31 cellular contexts compared by ENCODE assay signal in genomic region chr9:124680049-124680448, GRCh38.
"Had no signal": no experiment of that assay in that cellular context is flagged by ENCODE, and none has a peak within 500 bp of the region (broad histone marks: within the 10 kb centered on the region; RNA-seq: fewer than 3 reads in every experiment).

No MANE protein-coding gene starts in this region.

- H3K4me3 ChIP-seq: ascending aorta, breast epithelium, cardiac muscle cell, coronary artery, dorsolateral prefrontal cortex, esophagus muscularis mucosa, gastrocnemius medialis, heart right ventricle had no signal

- ATAC-seq: activated CD4-positive, alpha-beta T cell treated with anti-CD3 and anti-CD28 coated beads for 36 hours; activated naive CD4-positive, alpha-beta T cell treated with anti-CD3 and anti-CD28 coated beads, Interleukin-2, amount 50 U/mL, for 72 hours; activated T-cell treated with anti-CD3 and anti-CD28 coated beads, Interleukin-2, amount 50 U/mL, for 72 hours; foreskin keratinocyte; gastrocnemius medialis; heart right ventricle had no signal

- H3K9me3 Mint-ChIP-seq: activated CD4-positive, alpha-beta memory T cell treated with anti-CD3 and anti-CD28 coated beads, Interleukin-2, amount 10 ng/mL, durations not matched to agents 7 days and 5 days; activated CD4-positive, alpha-beta T cell treated with anti-CD3 and anti-CD28 coated beads, Interleukin-2, amount 10 ng/mL, durations not matched to agents 24 days and 14 days; activated naive CD4-positive, alpha-beta T cell treated with anti-CD3 and anti-CD28 coated beads, Interleukin-2, amount 10 ng/mL, durations not matched to agents 7 days and 5 days; activated naive CD4-positive, alpha-beta T cell treated with anti-CD3 and anti-CD28 coated beads, Interleukin-2, amount 50 U/mL, for 72 hours; activated naive CD8-positive, alpha-beta T cell treated with anti-CD3 and anti-CD28 coated beads, Interleukin-2, amount 10 ng/mL, durations not matched to agents 7 days and 5 days; activated T-cell treated with anti-CD3 and anti-CD28 coated beads, Interleukin-2, amount 50 U/mL, for 24 hours; activated T-cell treated with anti-CD3 and anti-CD28 coated beads, Interleukin-2, amount 50 U/mL, for 72 hours; brain; dendritic cell treated with granulocyte-macrophage colony-stimulating factor and Interleukin-4, amounts not matched to agents 40 ng/mL and 50 ng/mL, for 4 days had no signal

- H3K4me1 Mint-ChIP-seq: activated CD4-positive, alpha-beta memory T cell treated with anti-CD3 and anti-CD28 coated beads, Interleukin-2, amount 10 ng/mL, durations not matched to agents 7 days and 5 days; activated CD4-positive, alpha-beta T cell treated with anti-CD3 and anti-CD28 coated beads for 36 hours; activated CD4-positive, alpha-beta T cell treated with anti-CD3 and anti-CD28 coated beads, Interleukin-2, amount 10 ng/mL, durations not matched to agents 24 days and 14 days; activated naive CD4-positive, alpha-beta T cell treated with anti-CD3 and anti-CD28 coated beads, Interleukin-2, amount 10 ng/mL, durations not matched to agents 7 days and 5 days; activated naive CD8-positive, alpha-beta T cell treated with anti-CD3 and anti-CD28 coated beads, Interleukin-2, amount 10 ng/mL, durations not matched to agents 7 days and 5 days had no signal

- H3K27me3 ChIP-seq: ascending aorta, breast epithelium, cardiac muscle cell, dorsolateral prefrontal cortex, esophagus muscularis mucosa, foreskin keratinocyte, gastrocnemius medialis, heart right ventricle had no signal

- DNase-seq: activated CD4-positive, alpha-beta memory T cell treated with anti-CD3 and anti-CD28 coated beads, Interleukin-2, amount 10 ng/mL, durations not matched to agents 7 days and 5 days; activated CD4-positive, alpha-beta T cell treated with anti-CD3 and anti-CD28 coated beads for 36 hours; activated CD4-positive, alpha-beta T cell treated with anti-CD3 and anti-CD28 coated beads, Interleukin-2, amount 10 ng/mL, durations not matched to agents 24 days and 14 days; activated CD4-positive, alpha-beta T cell treated with anti-CD3 and anti-CD28 coated beads, Interleukin-2, amount 50 U/mL, for 4 hours; activated CD4-positive, CD25-positive, alpha-beta regulatory T cell; activated CD4-positive, CD25-positive, alpha-beta regulatory T cell treated with anti-CD3 and anti-CD28 coated beads, Interleukin-2, amount 50 U/mL, for 72 hours; activated CD8-positive, alpha-beta memory T cell treated with anti-CD3 and anti-CD28 coated beads, Interleukin-2, amount 50 U/mL, for 48 hours; activated gamma-delta T cell; activated naive CD4-positive, alpha-beta T cell; activated naive CD4-positive, alpha-beta T cell treated with anti-CD3 and anti-CD28 coated beads, Interleukin-2, amount 10 ng/mL, durations not matched to agents 7 days and 5 days; activated naive CD8-positive, alpha-beta T cell treated with anti-CD3 and anti-CD28 coated beads, Interleukin-2, amount 10 ng/mL, durations not matched to agents 7 days and 5 days; activated T-cell treated with anti-CD3 and anti-CD28 coated beads for 4 hours; activated T-cell treated with anti-CD3 and anti-CD28 coated beads, Interleukin-2, amount 50 U/mL, for 24 hours; activated T-cell treated with anti-CD3 and anti-CD28 coated beads, Interleukin-2, amount 50 U/mL, for 72 hours; central memory CD4-positive, alpha-beta T cell; cerebellar nuclear complex; dorsolateral prefrontal cortex; effector memory CD4-positive, alpha-beta T cell; erythroblast; foreskin keratinocyte; gastrocnemius medialis; heart right ventricle; T-helper 2 cell had no signal

- H3K9me3 ChIP-seq: ascending aorta, breast epithelium, gastrocnemius medialis, heart right ventricle had no signal

- H3K27me3 Mint-ChIP-seq: brain; dendritic cell treated with granulocyte-macrophage colony-stimulating factor and Interleukin-4, amounts not matched to agents 40 ng/mL and 50 ng/mL, for 4 days had no signal

- H3K27ac ChIP-seq: ascending aorta, breast epithelium, coronary artery, dorsolateral prefrontal cortex, esophagus muscularis mucosa, foreskin keratinocyte, gastrocnemius medialis, heart right ventricle had no signal

- H3K4me3 Mint-ChIP-seq: activated CD4-positive, alpha-beta memory T cell treated with anti-CD3 and anti-CD28 coated beads, Interleukin-2, amount 10 ng/mL, durations not matched to agents 7 days and 5 days; activated CD4-positive, alpha-beta T cell treated with anti-CD3 and anti-CD28 coated beads for 36 hours; activated CD4-positive, alpha-beta T cell treated with anti-CD3 and anti-CD28 coated beads, Interleukin-2, amount 10 ng/mL, durations not matched to agents 24 days and 14 days; activated naive CD4-positive, alpha-beta T cell treated with anti-CD3 and anti-CD28 coated beads, Interleukin-2, amount 10 ng/mL, durations not matched to agents 7 days and 5 days; activated naive CD8-positive, alpha-beta T cell treated with anti-CD3 and anti-CD28 coated beads, Interleukin-2, amount 10 ng/mL, durations not matched to agents 7 days and 5 days; activated T-cell treated with anti-CD3 and anti-CD28 coated beads, Interleukin-2, amount 50 U/mL, for 24 hours; activated T-cell treated with anti-CD3 and anti-CD28 coated beads, Interleukin-2, amount 50 U/mL, for 72 hours; brain; dendritic cell treated with granulocyte-macrophage colony-stimulating factor and Interleukin-4, amounts not matched to agents 40 ng/mL and 50 ng/mL, for 4 days had no signal

- H3K4me1 ChIP-seq: breast epithelium, foreskin keratinocyte had no signal

- H3K27ac Mint-ChIP-seq: activated CD4-positive, alpha-beta memory T cell treated with anti-CD3 and anti-CD28 coated beads, Interleukin-2, amount 10 ng/mL, durations not matched to agents 7 days and 5 days; activated CD4-positive, alpha-beta T cell treated with anti-CD3 and anti-CD28 coated beads for 36 hours; activated CD4-positive, alpha-beta T cell treated with anti-CD3 and anti-CD28 coated beads, Interleukin-2, amount 10 ng/mL, durations not matched to agents 24 days and 14 days; activated naive CD4-positive, alpha-beta T cell treated with anti-CD3 and anti-CD28 coated beads, Interleukin-2, amount 10 ng/mL, durations not matched to agents 7 days and 5 days; activated naive CD4-positive, alpha-beta T cell treated with anti-CD3 and anti-CD28 coated beads, Interleukin-2, amount 50 U/mL, for 72 hours; activated naive CD8-positive, alpha-beta T cell treated with anti-CD3 and anti-CD28 coated beads, Interleukin-2, amount 10 ng/mL, durations not matched to agents 7 days and 5 days; activated T-cell treated with anti-CD3 and anti-CD28 coated beads, Interleukin-2, amount 50 U/mL, for 24 hours; activated T-cell treated with anti-CD3 and anti-CD28 coated beads, Interleukin-2, amount 50 U/mL, for 72 hours; dendritic cell treated with granulocyte-macrophage colony-stimulating factor and Interleukin-4, amounts not matched to agents 40 ng/mL and 50 ng/mL, for 4 days had no signal

- H3K36me3 ChIP-seq: ascending aorta, breast epithelium, cardiac muscle cell, esophagus muscularis mucosa, gastrocnemius medialis, heart right ventricle had no signal

- H3K36me3 Mint-ChIP-seq: activated naive CD4-positive, alpha-beta T cell treated with anti-CD3 and anti-CD28 coated beads, Interleukin-2, amount 10 ng/mL, durations not matched to agents 7 days and 5 days; activated naive CD4-positive, alpha-beta T cell treated with anti-CD3 and anti-CD28 coated beads, Interleukin-2, amount 50 U/mL, for 72 hours; activated naive CD8-positive, alpha-beta T cell treated with anti-CD3 and anti-CD28 coated beads, Interleukin-2, amount 10 ng/mL, durations not matched to agents 7 days and 5 days had no signal
